In genomic region chr17:7475764-7476422, GRCh38 we compare ENCODE assay signal across 1 cellular context.
TF ChIP-seq lines count a peak whose summit lies in the region.

No MANE protein-coding gene starts in this region.

TF ChIP-seq in GM12878, 131 proteins besides CTCF, POLR2A, EP300 and RAD21:
- no peak for TF ChIP-seq NFXL1 (IDR thresholded peaks at IDR 0.05; ENCODE audit: borderline replicate concordance)
- TF ChIP-seq ETV6 (conservative IDR thresholded peaks at IDR 0.05 in 1 of 2, IDR thresholded peaks at IDR 0.05 in 1 of 2; ENCODE audit: borderline replicate concordance in 1 of 2, low read depth in 1 of 2), result no peak
